In genomic region chr19:14434157-14434501, GRCh38 we compare ENCODE assay signal across 6 cellular contexts. TPM values are rescaled to one million over a fixed set of nuclear protein-coding genes. Genes with fewer than 3 reads are reported as not detected.
DNase-seq lines count a peak whose midpoint lies in the region; ATAC-seq and TF ChIP-seq lines count a peak whose summit lies in the region.

No MANE protein-coding gene starts in this region.

- intact Hi-C loops in right cardiac atrium (cut with DNase I) (no loop called here), vagina (cut with DNase I) (no loop called here)

- ATAC-seq in right cardiac atrium = peak; percentile 8
- ATAC-seq in GM19351 (IDR thresholded peaks at IDR 0.05; ENCODE audit: unreplicated experiment) = no peak

- TF ChIP-seq CTCF in Peyer's patch (IDR thresholded peaks at IDR 0.05) = peak in 1 of 6 experiments; percentile 18
- TF ChIP-seq CTCF in vagina (IDR thresholded peaks at IDR 0.05) = no peak

- H3K36me3 ChIP-seq in Peyer's patch (no peaks in the 10 kb centered on the region), vagina (no peaks in the 10 kb centered on the region)

- peaks cover 0 to 31% (median 19%) of the 10 kb centered on the region in 4 donors for H3K4me1 ChIP-seq in Peyer's patch
- peaks cover 3% of the 10 kb centered on the region for H3K4me1 ChIP-seq in right cardiac atrium (ENCODE audit: control insufficient read depth, insufficient read depth, low read length)
- peaks cover 45% of the 10 kb centered on the region for H3K4me1 ChIP-seq in vagina

- TF ChIP-seq POLR2A in Peyer's patch (IDR thresholded peaks at IDR 0.05) (no peak), vagina (IDR thresholded peaks at IDR 0.05) (no peak)

- DNase-seq in DMS79 (lab: John Stamatoyannopoulos, UW) (peak; percentile 54), Peyer's patch (peak in 1 of 3 donors; percentile 60), right cardiac atrium (peak in 1 of 3 donors; percentile 71), vagina (ENCODE audit: extremely low spot score in 2 of 2) (no peak), GOT3 (lab: John Stamatoyannopoulos, UW) (no peak)

- H3K9me3 ChIP-seq in Peyer's patch = no peaks in the 10 kb centered on the region
- no peaks in the 10 kb centered on the region for H3K9me3 ChIP-seq in right cardiac atrium (ENCODE audit: control insufficient read depth, low read length)
- no peaks in the 10 kb centered on the region for H3K9me3 ChIP-seq in vagina

- WGBS in right cardiac atrium = 18% methylated on average over 4 of the region's 4 CpGs

- H3K27ac ChIP-seq in Peyer's patch = peak overlapping the region; percentile 69 to 94 (median 81)
- H3K27ac ChIP-seq in right cardiac atrium (ENCODE audit: low read length) = peak overlapping the region; percentile 77
- H3K27ac ChIP-seq in vagina = peak overlapping the region; percentile 91

- H3K4me3 ChIP-seq in Peyer's patch = peak overlapping the region; percentile 61 to 92 (median 81)
- H3K4me3 ChIP-seq in right cardiac atrium (ENCODE audit: low read length) = peak overlapping the region; percentile 100
- H3K4me3 ChIP-seq in vagina = peak overlapping the region; percentile 85 to 96

- H3K27me3 ChIP-seq in Peyer's patch (no peaks in the 10 kb centered on the region), right cardiac atrium (ENCODE audit: control insufficient read depth, insufficient read depth) (no peaks in the 10 kb centered on the region), vagina (no peaks in the 10 kb centered on the region)

RNA-seq across cellular contexts. Expression of gene PKN1, which starts 1.0 kb away (rescaled TPM):
- total RNA-seq in Peyer's patch = 100 to 1,000 TPM in 1 of 4 donors, 10 to 100 TPM in 3; 13.1 to 140 (median 28.2) TPM
- 100 to 1,000 TPM; 122 to 138 (median 130) TPM for total RNA-seq in right cardiac atrium
- polyA plus RNA-seq in right cardiac atrium = 79.3 TPM
- 72.7 TPM for total RNA-seq in vagina

RNA-seq across cellular contexts. Expression of gene DDX39A, which starts 15.0 kb away (rescaled TPM):
- total RNA-seq in Peyer's patch (100 to 1,000 TPM in 3 of 4 donors, 10 to 100 TPM in 1; 52.5 to 283 (median 115) TPM), right cardiac atrium (10 to 100 TPM; 20.7 to 34.7 (median 30.2) TPM), vagina (81.8 TPM)
- 30.3 TPM for polyA plus RNA-seq in right cardiac atrium

RNA-seq across cellular contexts. Expression of gene PTGER1, which starts 41.0 kb away (rescaled TPM):
- total RNA-seq in Peyer's patch (not detected), right cardiac atrium (under 1 TPM in 1 of 4 donors, not detected in 3; 0.33 TPM), vagina (not detected)
- polyA plus RNA-seq in right cardiac atrium = not detected

RNA-seq across cellular contexts. Expression of gene ADGRE5, which starts 52.9 kb away (rescaled TPM):
- total RNA-seq in Peyer's patch (100 to 1,000 TPM in 2 of 4 donors, 10 to 100 TPM in 2; 70.6 to 159 (median 110) TPM), right cardiac atrium (10 to 100 TPM; 27.6 to 41.0 (median 35.1) TPM), vagina (43.5 TPM)
- 17.7 TPM for polyA plus RNA-seq in right cardiac atrium
